In the genomic region with DNA sequence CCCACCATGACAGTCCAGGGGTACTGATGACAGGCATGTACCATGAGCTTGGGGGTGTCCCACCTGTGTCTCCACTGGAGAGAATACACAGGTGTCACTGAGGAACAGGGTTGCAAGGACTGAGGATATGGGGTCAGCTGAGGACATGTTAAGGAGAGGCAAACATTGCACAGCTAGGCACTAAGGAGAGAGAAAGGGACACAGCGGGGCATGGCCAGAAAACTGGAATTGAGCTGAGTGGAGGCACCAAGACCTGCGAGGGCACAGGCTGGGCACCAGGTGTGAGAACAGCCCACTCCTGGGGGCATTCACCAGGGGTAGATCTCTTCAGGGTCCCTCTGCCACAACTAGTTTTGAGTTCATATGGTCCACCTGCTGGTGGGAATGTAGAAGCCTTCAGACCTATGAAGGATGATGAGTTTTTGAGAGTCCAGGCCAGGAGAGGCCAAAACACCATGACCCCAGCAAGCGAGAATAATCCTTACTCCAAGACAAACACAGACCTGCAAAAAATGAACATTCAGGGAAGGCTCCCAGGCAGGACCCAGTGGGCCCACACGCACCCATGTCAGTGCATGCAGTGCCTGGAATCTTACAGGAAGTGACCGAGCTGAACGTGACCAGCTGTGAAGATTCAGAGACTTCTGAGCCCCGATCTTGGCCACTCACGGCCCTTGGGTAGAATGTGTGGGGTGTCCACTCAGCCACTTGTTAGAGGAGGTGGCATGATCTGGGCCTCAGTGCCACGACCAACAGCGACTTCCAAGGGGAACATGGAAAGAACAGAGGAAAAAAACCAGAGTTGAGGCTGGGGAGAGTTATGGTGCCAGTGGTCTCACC, we compare ENCODE assay signal across 9 cellular contexts. TPM values are rescaled to one million over a fixed set of nuclear protein-coding genes. Genes with fewer than 3 reads are reported as not detected.
DNase-seq lines count a peak whose midpoint lies in the region; ATAC-seq and TF ChIP-seq lines count a peak whose summit lies in the region.
"Had no signal": no experiment of that assay in that cellular context is flagged by ENCODE, and none has a peak within 500 bp of the region (broad histone marks: within the 10 kb centered on the region; RNA-seq: fewer than 3 reads in every experiment).

No MANE protein-coding gene starts in this region.

- H3K36me3 ChIP-seq in DND-41 (ENCODE audit: insufficient read depth, low read length), result peaks cover 5% of the 10 kb centered on the region; the same call in 1 of the 2 replicates
- H3K36me3 ChIP-seq in Loucy (ENCODE audit: insufficient read depth, low read length), result no peaks in the 10 kb centered on the region
- H3K36me3 ChIP-seq in colonic mucosa, result no peaks in the 10 kb centered on the region
- no peaks in the 10 kb centered on the region for H3K36me3 ChIP-seq in neural progenitor cell

- peaks cover 32% of the 10 kb centered on the region for H3K4me1 Mint-ChIP-seq in neural progenitor cell

- H3K9ac ChIP-seq in DND-41 (ENCODE audit: low read depth, low read length) (peak overlapping the region; percentile 77), Loucy (ENCODE audit: low read depth, low read length, poor library complexity, severe bottlenecking) (peak overlapping the region; percentile 89), colonic mucosa (ENCODE audit: low read depth in 2 of 2, low read length in 2 of 2) (peak overlapping the region in 1 of 2 donors; percentile 89), neural progenitor cell (no peak overlapping the region)

- peak overlapping the region; percentile 75 for H3K4me2 ChIP-seq in DND-41 (ENCODE audit: insufficient read depth, low read length)
- peak overlapping the region; percentile 83 for H3K4me2 ChIP-seq in Loucy (ENCODE audit: low read depth, low read length, poor library complexity, severe bottlenecking)
- peak overlapping the region; percentile 98 for H3K4me2 ChIP-seq in neural progenitor cell

- H3K27ac Mint-ChIP-seq in neural progenitor cell, result peak overlapping the region; percentile 91

- H3K4me3 ChIP-seq in DND-41 (ENCODE audit: low read depth in 1 of 2, low read length in 2 of 2) (peak overlapping the region; percentile 58 to 96; a peak in 3 of 4 replicates), Loucy (ENCODE audit: low read length, poor library complexity, severe bottlenecking) (peak overlapping the region; percentile 86), colonic mucosa (peak overlapping the region; percentile 87), neural progenitor cell (peak overlapping the region; percentile 78)

- H3F3A ChIP-seq in Loucy (ENCODE audit: low read depth), result peaks cover 6% of the 10 kb centered on the region; the same call in 1 of the 2 replicates
- peaks cover 25% of the 10 kb centered on the region for H3F3A ChIP-seq in neural progenitor cell (ENCODE audit: low read depth)

- H3K27ac ChIP-seq in DND-41 (ENCODE audit: low read length) (peak overlapping the region; percentile 78), colonic mucosa (no peak overlapping the region), neural progenitor cell (no peak overlapping the region)

- H3K9me2 ChIP-seq in Loucy (replicated peaks; ENCODE audit: low read depth, low read length), result no peaks in the 10 kb centered on the region

- ATAC-seq in DND-41 (ENCODE audit: insufficient read depth, low read depth), result no peak

- H3K27me3 ChIP-seq in DND-41 (ENCODE audit: insufficient read depth, low read length, poor library complexity) (no peaks in the 10 kb centered on the region), Loucy (ENCODE audit: insufficient read depth, low read length, poor library complexity, severe bottlenecking) (no peaks in the 10 kb centered on the region), colonic mucosa (no peaks in the 10 kb centered on the region), neural progenitor cell (no peaks in the 10 kb centered on the region)

- H3K4me1 ChIP-seq in DND-41 (ENCODE audit: insufficient read depth, low read length) (peaks cover 36% of the 10 kb centered on the region), Loucy (ENCODE audit: insufficient read depth, low read length, poor library complexity, severe bottlenecking) (peaks cover 26% of the 10 kb centered on the region), colonic mucosa (no peaks in the 10 kb centered on the region), neural progenitor cell (peaks cover 11% of the 10 kb centered on the region)

- peaks cover 9% of the 10 kb centered on the region for H3K27me3 Mint-ChIP-seq in neural progenitor cell (ENCODE audit: insufficient read depth, low read depth)

- no peaks in the 10 kb centered on the region for H4K20me1 ChIP-seq in DND-41 (ENCODE audit: insufficient read depth, low read length)
- H4K20me1 ChIP-seq in Loucy (ENCODE audit: insufficient read depth, low read length, poor library complexity, severe bottlenecking), result no peaks in the 10 kb centered on the region
- no peaks in the 10 kb centered on the region for H4K20me1 ChIP-seq in neural progenitor cell (ENCODE audit: low read depth)

- no peak for DNase-seq in DND-41
- no peak for DNase-seq in colonic mucosa
- peak; percentile 45 for DNase-seq in neural progenitor cell (ENCODE audit: low spot score)
- no peak for DNase-seq in C1 segment of cervical spinal cord (lab: John Stamatoyannopoulos, UW)
- DNase-seq in retina, result no peak
- DNase-seq in NOMO-1 (lab: John Stamatoyannopoulos, UW; ENCODE audit: unreplicated experiment in 2 of 2), result no peak
- DNase-seq in stimulated activated CD4-positive, alpha-beta T cell treated with anti-CD3 and anti-CD28 coated beads, Interleukin-4, amount 100 ng/mL, for 1 hour, result no peak
- DNase-seq: NCI-H2171 treated with DMSO at 0.1 percent for 48 hours had no signal

- H2AFZ ChIP-seq in DND-41 (ENCODE audit: low read depth, low read length) (no peak overlapping the region), Loucy (ENCODE audit: low read length) (no peak overlapping the region), neural progenitor cell (replicated peaks) (no peak overlapping the region)

- H3K79me2 ChIP-seq in DND-41 (ENCODE audit: insufficient read depth, low read length) (peaks cover 42% of the 10 kb centered on the region), Loucy (ENCODE audit: insufficient read depth, low read length) (peaks cover 18% of the 10 kb centered on the region; the same call in 1 of the 2 replicates), neural progenitor cell (ENCODE audit: low read depth) (peaks cover 11% of the 10 kb centered on the region)

- intact Hi-C loops in colonic mucosa (cut with DNase I), result no loop called here

- H3K4me3 Mint-ChIP-seq in neural progenitor cell, result peak overlapping the region; percentile 96

- peaks cover 18% of the 10 kb centered on the region for H3K9me3 Mint-ChIP-seq in neural progenitor cell

- peak; percentile 28 for TF ChIP-seq CTCF in DND-41 (IDR thresholded peaks at IDR 0.05; ENCODE audit: borderline replicate concordance, extremely low read depth, low read length, poor library complexity, severe bottlenecking)
- TF ChIP-seq CTCF in Loucy (conservative IDR thresholded peaks at IDR 0.05; ENCODE audit: low read length), result peak; percentile 51
- no peak for TF ChIP-seq CTCF in colonic mucosa (IDR thresholded peaks at IDR 0.05)
- TF ChIP-seq CTCF in neural progenitor cell (IDR thresholded peaks at IDR 0.05), result peak; percentile 43

- peaks cover 26% of the 10 kb centered on the region for H3K36me3 Mint-ChIP-seq in neural progenitor cell

- no peaks in the 10 kb centered on the region for H3K9me3 ChIP-seq in DND-41 (ENCODE audit: insufficient read depth, low read length, severe bottlenecking)
- H3K9me3 ChIP-seq in Loucy (ENCODE audit: insufficient read depth, low read depth, low read length), result no peaks in the 10 kb centered on the region
- no peaks in the 10 kb centered on the region for H3K9me3 ChIP-seq in colonic mucosa
- H3K9me3 ChIP-seq in neural progenitor cell (ENCODE audit: low read depth), result no peaks in the 10 kb centered on the region

RNA-seq across cellular contexts. Expression of gene ZNF584, which starts 1.4 kb away (rescaled TPM):
- 1 to 10 TPM; 5.9 to 8.5 TPM for total RNA-seq in colonic mucosa
- 6.9 and 9.3 TPM in 2 replicates for total RNA-seq in neural progenitor cell (ENCODE audit: low replicate concordance)

RNA-seq across cellular contexts. Expression of gene RNF225, which starts 11.6 kb away (rescaled TPM):
- total RNA-seq in colonic mucosa (not detected), neural progenitor cell (ENCODE audit: low replicate concordance) (0.62 TPM in 1 of 2 replicates, not detected in the other)

RNA-seq across cellular contexts. Expression of gene RPS5, which starts 20.0 kb away (rescaled TPM):
- total RNA-seq in colonic mucosa, result 100 to 1,000 TPM; 781 to 884 TPM
- 1,938 and 2,407 TPM in 2 replicates for total RNA-seq in neural progenitor cell (ENCODE audit: low replicate concordance)

RNA-seq across cellular contexts. Expression of gene ZNF837, which starts 26.2 kb away (rescaled TPM):
- total RNA-seq in colonic mucosa (1 to 10 TPM; 1.8 to 2.6 TPM), neural progenitor cell (ENCODE audit: low replicate concordance) (1.4 and 8.5 TPM in 2 replicates)

RNA-seq across cellular contexts. Expression of gene ZNF132, which starts 32.9 kb away (rescaled TPM):
- total RNA-seq in colonic mucosa, result 1 to 10 TPM; 2.6 to 5.8 TPM
- total RNA-seq in neural progenitor cell (ENCODE audit: low replicate concordance), result 1.0 and 1.4 TPM in 2 replicates
